In genomic region chr21:24955275-24955961, GRCh38 we compare ENCODE assay signal across 14 cellular contexts.
A peak's percentile ranks its signal among the peaks of the same experiment; 100 is the strongest.
DNase-seq lines count a peak whose midpoint lies in the region; ATAC-seq lines count a peak whose summit lies in the region.
"Had no signal": no experiment of that assay in that cellular context is flagged by ENCODE, and none has a peak within 500 bp of the region (broad histone marks: within the 10 kb centered on the region; RNA-seq: fewer than 3 reads in every experiment).

No MANE protein-coding gene starts in this region.

- no peak overlapping the region for H3K4ac ChIP-seq in neuronal stem cell (ENCODE audit: low read length)

- no peak overlapping the region for H4K91ac ChIP-seq in neuronal stem cell (ENCODE audit: low read depth, low read length, poor library complexity)

- no peak overlapping the region for H3K14ac ChIP-seq in neuronal stem cell (ENCODE audit: low read length)

- no peak overlapping the region for H3K9ac ChIP-seq in neuronal stem cell (ENCODE audit: low read depth, low read length, poor library complexity)

- no peak overlapping the region for H2BK15ac ChIP-seq in neuronal stem cell (ENCODE audit: low read length)

- no peak overlapping the region for H3K23ac ChIP-seq in neuronal stem cell (ENCODE audit: low read depth, low read length, poor library complexity)

- no peak overlapping the region for H2BK5ac ChIP-seq in neuronal stem cell (ENCODE audit: low read length)

- ATAC-seq in GM18511 (IDR thresholded peaks at IDR 0.05; ENCODE audit: unreplicated experiment) (peak; percentile 94), GM19455 (IDR thresholded peaks at IDR 0.05; ENCODE audit: unreplicated experiment) (peak; percentile 93), HG02970 (IDR thresholded peaks at IDR 0.05; ENCODE audit: low FRiP score, unreplicated experiment) (peak; percentile 92)
- ATAC-seq: WTC11 had no signal

- H3K4me2 ChIP-seq in neuronal stem cell (ENCODE audit: insufficient read depth, low read length, poor library complexity, severe bottlenecking) = no peak overlapping the region

- H3K4me3 ChIP-seq in neuronal stem cell (ENCODE audit: low read length in 2 of 2) = no peak overlapping the region

- H3K27me3 ChIP-seq in neuronal stem cell (ENCODE audit: control insufficient read depth in 3 of 3, insufficient read depth in 3 of 3, low read depth in 1 of 3, low read length in 3 of 3) = no peaks in the 10 kb centered on the region

- no CpG with 5 or more reads among the region's 6 CpGs for WGBS in neuronal stem cell (ENCODE audit: extremely low coverage in 2 of 2, insufficient read length in 2 of 2, insufficient replicate concordance in 1 of 2), 2 donors

- H3K27ac ChIP-seq in neuronal stem cell (replicated peaks; ENCODE audit: low read length) = no peak overlapping the region
- H3K27ac ChIP-seq: epithelial cell of prostate had no signal

- no peak overlapping the region for H2BK120ac ChIP-seq in neuronal stem cell (ENCODE audit: low read depth, low read length)

- H3K9me3 ChIP-seq in neuronal stem cell (replicated peaks in 1 of 2; ENCODE audit: control insufficient read depth in 2 of 2, insufficient read depth in 1 of 2, low read depth in 1 of 2, low read length in 2 of 2) = no peaks in the 10 kb centered on the region
- H3K9me3 ChIP-seq: Caco-2 had no signal

- H2AFZ ChIP-seq in neuronal stem cell (ENCODE audit: low read length) = no peak overlapping the region

- no peaks in the 10 kb centered on the region for H3K79me1 ChIP-seq in neuronal stem cell (ENCODE audit: low read depth, low read length)

- no peaks in the 10 kb centered on the region for H3K4me1 ChIP-seq in neuronal stem cell (ENCODE audit: control insufficient read depth in 2 of 2, insufficient read depth in 1 of 2, low read depth in 1 of 2, low read length in 2 of 2)
- H3K4me1 ChIP-seq: Caco-2 had no signal

- no peak overlapping the region for H2BK12ac ChIP-seq in neuronal stem cell (ENCODE audit: low read length)

- no peak overlapping the region for H2AK5ac ChIP-seq in neuronal stem cell (ENCODE audit: low read depth, low read length)

- no peak overlapping the region for H3K18ac ChIP-seq in neuronal stem cell (ENCODE audit: low read length)

- no peak overlapping the region for H4K8ac ChIP-seq in neuronal stem cell (ENCODE audit: low read depth, low read length)

- no peaks in the 10 kb centered on the region for H3K36me3 ChIP-seq in neuronal stem cell (replicated peaks in 1 of 2; ENCODE audit: control insufficient read depth in 2 of 2, insufficient read depth in 2 of 2, low read length in 2 of 2)

- peak; percentile 28 for DNase-seq in NCI-H69 (lab: John Stamatoyannopoulos, UW)
- no peak for DNase-seq in putamen (ENCODE audit: low spot score)
- DNase-seq in neuronal stem cell (ENCODE audit: low spot score) = no peak
- DNase-seq in NCI-H774 (lab: John Stamatoyannopoulos, UW) = no peak
- no peak for DNase-seq in activated effector memory CD4-positive, alpha-beta T cell treated with anti-CD3 and anti-CD28 coated beads, Interleukin-2, amount 50 U/mL, for 16 hours
- DNase-seq: aorta, Caco-2, GOT3, immature natural killer cell had no signal
